2 cellular contexts compared by ENCODE assay signal in the genomic region with DNA sequence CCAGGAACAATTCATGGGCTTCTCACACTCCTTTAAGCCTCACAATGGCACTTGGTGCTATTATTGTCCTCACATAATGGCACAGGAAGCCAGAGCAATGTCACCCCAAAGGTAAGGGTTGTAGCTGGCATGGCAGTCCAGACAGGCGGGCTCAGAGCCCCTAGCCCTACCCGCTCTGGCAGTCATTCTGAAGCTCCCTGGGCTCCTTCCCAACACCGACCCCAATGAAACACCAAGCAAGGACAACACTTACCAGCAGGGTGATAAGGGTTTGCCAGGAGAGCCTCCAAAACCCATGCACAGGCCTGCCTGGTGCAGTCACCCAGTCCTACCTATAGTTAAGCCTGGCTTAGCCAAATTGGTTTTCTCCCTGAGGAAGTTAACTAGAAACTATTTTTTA.
TF ChIP-seq lines count a peak whose summit lies in the region.

No MANE protein-coding gene starts in this region.

TF ChIP-seq in SK-N-SH treated with all-trans-retinoic acid at 6 μM for 48 hours, 23 proteins besides CTCF, POLR2A, EP300 and RAD21 (continued from another document):
- TF ChIP-seq ESRRG (CRISPR knock-in tag; IDR thresholded peaks at IDR 0.05) = no peak
- TF ChIP-seq GLIS3 (CRISPR knock-in tag; IDR thresholded peaks at IDR 0.05) = no peak
- TF ChIP-seq PPARA (CRISPR knock-in tag; IDR thresholded peaks at IDR 0.05; ENCODE audit: borderline replicate concordance) = no peak
- TF ChIP-seq PATZ1 (CRISPR knock-in tag; IDR thresholded peaks at IDR 0.05; ENCODE audit: borderline replicate concordance) = no peak
- no peak for TF ChIP-seq RARB (CRISPR knock-in tag; IDR thresholded peaks at IDR 0.05)
- TF ChIP-seq SNAI2 (CRISPR knock-in tag; IDR thresholded peaks at IDR 0.05) = no peak
- TF ChIP-seq ZFP3 (CRISPR knock-in tag; IDR thresholded peaks at IDR 0.05) = no peak
- TF ChIP-seq CSDC2 (CRISPR knock-in tag; IDR thresholded peaks at IDR 0.05) = no peak
- TF ChIP-seq OSR1 (CRISPR knock-in tag; IDR thresholded peaks at IDR 0.05) = no peak
- no peak for TF ChIP-seq ZC3H10 (CRISPR knock-in tag; IDR thresholded peaks at IDR 0.05)
- TF ChIP-seq TOX (CRISPR knock-in tag; IDR thresholded peaks at IDR 0.05; ENCODE audit: borderline replicate concordance) = no peak
- TF ChIP-seq ISL1 (CRISPR knock-in tag; IDR thresholded peaks at IDR 0.05) = no peak
- TF ChIP-seq CSRNP3 (CRISPR knock-in tag; IDR thresholded peaks at IDR 0.05) = no peak
- no peak for TF ChIP-seq ZFP30 (CRISPR knock-in tag; IDR thresholded peaks at IDR 0.05)
- TF ChIP-seq TSHZ2 (CRISPR knock-in tag; IDR thresholded peaks at IDR 0.05) = no peak
- TF ChIP-seq ZNF565 (CRISPR knock-in tag; conservative IDR thresholded peaks at IDR 0.05; ENCODE audit: low read depth) = no peak

TF ChIP-seq in SK-N-SH, 30 proteins besides CTCF, POLR2A, EP300 and RAD21 (continued from another document):
- TF ChIP-seq POLR2AphosphoS5 (IDR thresholded peaks at IDR 0.05; ENCODE audit: low read depth, low read length) (no peak), JUND (IDR thresholded peaks at IDR 0.05) (no peak), NRF1 (IDR thresholded peaks at IDR 0.05; ENCODE audit: low read depth, low read length) (no peak), TEAD4 (IDR thresholded peaks at IDR 0.05; ENCODE audit: borderline replicate concordance, insufficient read depth) (no peak), RFX5 (IDR thresholded peaks at IDR 0.05; ENCODE audit: low read length) (no peak), CHD2 (IDR thresholded peaks at IDR 0.05; ENCODE audit: low read length, partially characterized antibody) (no peak), RXRA (IDR thresholded peaks at IDR 0.05; ENCODE audit: borderline replicate concordance, low read depth) (no peak), YY1 (IDR thresholded peaks at IDR 0.05; ENCODE audit: low read depth) (no peak)
- TF ChIP-seq, protein P1, sequence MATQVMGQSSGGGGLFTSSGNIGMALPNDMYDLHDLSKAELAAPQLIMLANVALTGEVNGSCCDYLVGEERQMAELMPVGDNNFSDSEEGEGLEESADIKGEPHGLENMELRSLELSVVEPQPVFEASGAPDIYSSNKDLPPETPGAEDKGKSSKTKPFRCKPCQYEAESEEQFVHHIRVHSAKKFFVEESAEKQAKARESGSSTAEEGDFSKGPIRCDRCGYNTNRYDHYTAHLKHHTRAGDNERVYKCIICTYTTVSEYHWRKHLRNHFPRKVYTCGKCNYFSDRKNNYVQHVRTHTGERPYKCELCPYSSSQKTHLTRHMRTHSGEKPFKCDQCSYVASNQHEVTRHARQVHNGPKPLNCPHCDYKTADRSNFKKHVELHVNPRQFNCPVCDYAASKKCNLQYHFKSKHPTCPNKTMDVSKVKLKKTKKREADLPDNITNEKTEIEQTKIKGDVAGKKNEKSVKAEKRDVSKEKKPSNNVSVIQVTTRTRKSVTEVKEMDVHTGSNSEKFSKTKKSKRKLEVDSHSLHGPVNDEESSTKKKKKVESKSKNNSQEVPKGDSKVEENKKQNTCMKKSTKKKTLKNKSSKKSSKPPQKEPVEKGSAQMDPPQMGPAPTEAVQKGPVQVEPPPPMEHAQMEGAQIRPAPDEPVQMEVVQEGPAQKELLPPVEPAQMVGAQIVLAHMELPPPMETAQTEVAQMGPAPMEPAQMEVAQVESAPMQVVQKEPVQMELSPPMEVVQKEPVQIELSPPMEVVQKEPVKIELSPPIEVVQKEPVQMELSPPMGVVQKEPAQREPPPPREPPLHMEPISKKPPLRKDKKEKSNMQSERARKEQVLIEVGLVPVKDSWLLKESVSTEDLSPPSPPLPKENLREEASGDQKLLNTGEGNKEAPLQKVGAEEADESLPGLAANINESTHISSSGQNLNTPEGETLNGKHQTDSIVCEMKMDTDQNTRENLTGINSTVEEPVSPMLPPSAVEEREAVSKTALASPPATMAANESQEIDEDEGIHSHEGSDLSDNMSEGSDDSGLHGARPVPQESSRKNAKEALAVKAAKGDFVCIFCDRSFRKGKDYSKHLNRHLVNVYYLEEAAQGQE (IDR thresholded peaks at IDR 0.05; ENCODE audit: low read depth, low read length) = no peak
- TF ChIP-seq, protein P2, sequence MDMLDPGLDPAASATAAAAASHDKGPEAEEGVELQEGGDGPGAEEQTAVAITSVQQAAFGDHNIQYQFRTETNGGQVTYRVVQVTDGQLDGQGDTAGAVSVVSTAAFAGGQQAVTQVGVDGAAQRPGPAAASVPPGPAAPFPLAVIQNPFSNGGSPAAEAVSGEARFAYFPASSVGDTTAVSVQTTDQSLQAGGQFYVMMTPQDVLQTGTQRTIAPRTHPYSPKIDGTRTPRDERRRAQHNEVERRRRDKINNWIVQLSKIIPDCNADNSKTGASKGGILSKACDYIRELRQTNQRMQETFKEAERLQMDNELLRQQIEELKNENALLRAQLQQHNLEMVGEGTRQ (IDR thresholded peaks at IDR 0.05; ENCODE audit: borderline replicate concordance, low read depth, low read length) = no peak
